Comparison of ENCODE assay signal across 1 cellular context in the genomic region with DNA sequence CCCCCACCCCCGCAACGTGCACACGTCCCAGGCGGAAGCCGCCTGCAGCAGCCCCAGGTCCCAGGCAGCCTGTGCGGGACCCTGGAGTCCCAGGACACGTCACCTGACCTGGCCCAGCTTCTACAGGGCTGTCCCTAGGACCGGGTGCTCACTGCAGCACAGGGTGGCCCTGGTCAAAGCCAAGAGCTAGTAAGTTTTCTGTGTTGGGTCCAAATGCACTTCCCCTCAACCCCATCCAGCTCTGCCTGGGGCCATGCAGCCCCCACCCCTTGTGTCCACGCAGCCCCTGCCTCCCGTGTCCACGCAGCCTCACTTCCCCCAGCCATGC.
TF ChIP-seq lines count a peak whose summit lies in the region.

No MANE protein-coding gene starts in this region.

TF ChIP-seq in GM23338, 12 proteins besides CTCF, POLR2A, EP300 and RAD21 (continued from another document):
- TF ChIP-seq ZNF462 (CRISPR knock-in tag; IDR thresholded peaks at IDR 0.05) (no peak), JUNB (IDR thresholded peaks at IDR 0.05; ENCODE audit: unreplicated experiment) (no peak), EZH2phosphoT487 (IDR thresholded peaks at IDR 0.05; ENCODE audit: unreplicated experiment) (no peak)
- TF ChIP-seq, protein P1, sequence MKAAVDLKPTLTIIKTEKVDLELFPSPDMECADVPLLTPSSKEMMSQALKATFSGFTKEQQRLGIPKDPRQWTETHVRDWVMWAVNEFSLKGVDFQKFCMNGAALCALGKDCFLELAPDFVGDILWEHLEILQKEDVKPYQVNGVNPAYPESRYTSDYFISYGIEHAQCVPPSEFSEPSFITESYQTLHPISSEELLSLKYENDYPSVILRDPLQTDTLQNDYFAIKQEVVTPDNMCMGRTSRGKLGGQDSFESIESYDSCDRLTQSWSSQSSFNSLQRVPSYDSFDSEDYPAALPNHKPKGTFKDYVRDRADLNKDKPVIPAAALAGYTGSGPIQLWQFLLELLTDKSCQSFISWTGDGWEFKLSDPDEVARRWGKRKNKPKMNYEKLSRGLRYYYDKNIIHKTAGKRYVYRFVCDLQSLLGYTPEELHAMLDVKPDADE (IDR thresholded peaks at IDR 0.05): no peak
